8 cellular contexts compared by ENCODE assay signal in genomic region chr1:222617367-222617951, GRCh38. TPM values are rescaled to one million over a fixed set of nuclear protein-coding genes. Genes with fewer than 3 reads are reported as not detected.
DNase-seq lines count a peak whose midpoint lies in the region; ATAC-seq lines count a peak whose summit lies in the region.

No MANE protein-coding gene starts in this region.

- ATAC-seq in GM19372 (IDR thresholded peaks at IDR 0.05; ENCODE audit: low read depth, unreplicated experiment) (peak; percentile 81), HG03520 (IDR thresholded peaks at IDR 0.05; ENCODE audit: unreplicated experiment) (peak; percentile 91), left lobe of liver (peak; percentile 92)

- H3K36me3 Mint-ChIP-seq in activated CD4-positive, alpha-beta T cell treated with anti-CD3 and anti-CD28 coated beads, Interleukin-2, amount 10 ng/mL, durations not matched to agents 7 days and 5 days (ENCODE audit: low read depth), result peaks cover 4% of the 10 kb centered on the region

- H3K9me3 Mint-ChIP-seq in activated CD4-positive, alpha-beta T cell treated with anti-CD3 and anti-CD28 coated beads, Interleukin-2, amount 10 ng/mL, durations not matched to agents 7 days and 5 days, result no peaks in the 10 kb centered on the region

- H3K36me3 ChIP-seq in BLaER1, result peaks cover 15% of the 10 kb centered on the region

- peak overlapping the region; percentile 69 for H3K4me3 ChIP-seq in BLaER1

- H3K4me1 Mint-ChIP-seq in activated CD4-positive, alpha-beta T cell treated with anti-CD3 and anti-CD28 coated beads, Interleukin-2, amount 10 ng/mL, durations not matched to agents 7 days and 5 days, result peaks cover 25% of the 10 kb centered on the region

- peak overlapping the region; percentile 81 for H3K4me3 Mint-ChIP-seq in activated CD4-positive, alpha-beta T cell treated with anti-CD3 and anti-CD28 coated beads, Interleukin-2, amount 10 ng/mL, durations not matched to agents 7 days and 5 days

- peaks cover 28% of the 10 kb centered on the region for H4K20me1 ChIP-seq in BLaER1

- CTCF ChIA-PET in activated CD4-positive, alpha-beta T cell treated with anti-CD3 and anti-CD28 coated beads, Interleukin-2, amount 10 ng/mL, durations not matched to agents 7 days and 5 days (lab: Charles Lee), result no interaction called here

- peak overlapping the region; percentile 92 for H3K27ac Mint-ChIP-seq in activated CD4-positive, alpha-beta T cell treated with anti-CD3 and anti-CD28 coated beads, Interleukin-2, amount 10 ng/mL, durations not matched to agents 7 days and 5 days

- H3K27me3 Mint-ChIP-seq in activated CD4-positive, alpha-beta T cell treated with anti-CD3 and anti-CD28 coated beads, Interleukin-2, amount 10 ng/mL, durations not matched to agents 7 days and 5 days, result peaks cover 27% of the 10 kb centered on the region

- peaks cover 5% of the 10 kb centered on the region; the same call in 1 of the 2 replicates for H3K27me3 ChIP-seq in BLaER1

- no peak overlapping the region; the same call in 1 of the 2 replicates for H3K27ac ChIP-seq in BLaER1

- H3K4me1 ChIP-seq in BLaER1, result peaks cover 15% of the 10 kb centered on the region

- no peaks in the 10 kb centered on the region for H3K9me3 ChIP-seq in BLaER1

- peak overlapping the region; percentile 69 for H3K9ac ChIP-seq in BLaER1

- peak overlapping the region; percentile 88 for H3K4me2 ChIP-seq in BLaER1

- DNase-seq in NCI-H526 (lab: John Stamatoyannopoulos, UW) (peak; percentile 79 to 86), cortex of kidney (lab: John Stamatoyannopoulos, UW) (peak; percentile 8), left lobe of liver (ENCODE audit: low spot score) (peak; percentile 96)
- peak; percentile 92 for DNase-seq in activated CD4-positive, alpha-beta T cell treated with anti-CD3 and anti-CD28 coated beads, Interleukin-2, amount 10 ng/mL, durations not matched to agents 7 days and 5 days
- peak; percentile 87 to 91 for DNase-seq in stimulated activated CD4-positive, alpha-beta T cell treated with anti-CD3 and anti-CD28 coated beads, Interleukin-2, amount 100 ng/mL, for 24 hours

- POLR2A ChIA-PET in activated CD4-positive, alpha-beta T cell treated with anti-CD3 and anti-CD28 coated beads, Interleukin-2, amount 10 ng/mL, durations not matched to agents 7 days and 5 days (lab: Charles Lee), result no interaction called here

RNA-seq across cellular contexts. Expression of gene MIA3, which starts 0.4 kb away (rescaled TPM):
- total RNA-seq in activated CD4-positive, alpha-beta T cell treated with anti-CD3 and anti-CD28 coated beads, Interleukin-2, amount 10 ng/mL, durations not matched to agents 7 days and 5 days, result 10 to 100 TPM; 51.1 to 67.9 TPM
- 89.7 TPM for total RNA-seq in left lobe of liver

RNA-seq across cellular contexts. Expression of gene TAF1A, which starts 27.7 kb away (rescaled TPM):
- 10 to 100 TPM in 1 of 2 experiments, 1 to 10 TPM in 1; 10.0 to 10.6 TPM for total RNA-seq in activated CD4-positive, alpha-beta T cell treated with anti-CD3 and anti-CD28 coated beads, Interleukin-2, amount 10 ng/mL, durations not matched to agents 7 days and 5 days
- total RNA-seq in left lobe of liver, result 2.2 TPM

Comparison
In these comparisons a context has a peak if more than half of its experiments do, and no peak if none do; other contexts are left out.
1. DNase-seq: peak in every context shown above with its lines; median percentile 96 in left lobe of liver; 92 in activated CD4-positive, alpha-beta T cell treated with anti-CD3 and anti-CD28 coated beads, Interleukin-2, amount 10 ng/mL, durations not matched to agents 7 days and 5 days; 89 in stimulated activated CD4-positive, alpha-beta T cell treated with anti-CD3 and anti-CD28 coated beads, Interleukin-2, amount 100 ng/mL, for 24 hours; 82 in NCI-H526; 8 in cortex of kidney.